Comparison of ENCODE assay signal across 30 cellular contexts in genomic region chr7:16034866-16035265, GRCh38.
"Had no signal": no experiment of that assay in that cellular context is flagged by ENCODE, and none has a peak within 500 bp of the region (broad histone marks: within the 10 kb centered on the region; RNA-seq: fewer than 3 reads in every experiment).

No MANE protein-coding gene starts in this region.

- DNase-seq: activated B cell treated with CpG ODN at 0.5 μM for 24 hours; activated CD4-positive, alpha-beta memory T cell treated with anti-CD3 and anti-CD28 coated beads for 36 hours; activated CD4-positive, alpha-beta memory T cell treated with anti-CD3 and anti-CD28 coated beads, Interleukin-2, amount 10 ng/mL, durations not matched to agents 7 days and 5 days; activated CD4-positive, alpha-beta T cell treated with anti-CD3 and anti-CD28 coated beads for 1 hour; activated CD4-positive, alpha-beta T cell treated with anti-CD3 and anti-CD28 coated beads for 36 hours; activated CD4-positive, alpha-beta T cell treated with anti-CD3 and anti-CD28 coated beads for 4 hours; activated CD4-positive, alpha-beta T cell treated with anti-CD3 and anti-CD28 coated beads for 48 hours; activated CD4-positive, alpha-beta T cell treated with anti-CD3 and anti-CD28 coated beads, Interleukin-2, amount 10 ng/mL, durations not matched to agents 24 days and 14 days; activated CD4-positive, alpha-beta T cell treated with anti-CD3 and anti-CD28 coated beads, Interleukin-2, amount 10 ng/mL, durations not matched to agents 7 days and 5 days; activated CD4-positive, alpha-beta T cell treated with anti-CD3 and anti-CD28 coated beads, Interleukin-2, amount 50 U/mL, for 1 hour; activated CD4-positive, alpha-beta T cell treated with anti-CD3 and anti-CD28 coated beads, Interleukin-2, amount 50 U/mL, for 4 hours; activated CD4-positive, alpha-beta T cell treated with anti-CD3 and anti-CD28 coated beads, Interleukin-2, amount 50 U/mL, for 48 hours; activated CD4-positive, CD25-positive, alpha-beta regulatory T cell; activated CD4-positive, CD25-positive, alpha-beta regulatory T cell treated with anti-CD3 and anti-CD28 coated beads, Interleukin-2, amount 50 U/mL, for 72 hours; activated CD8-positive, alpha-beta memory T cell treated with anti-CD3 and anti-CD28 coated beads for 24 hours; activated CD8-positive, alpha-beta memory T cell treated with anti-CD3 and anti-CD28 coated beads, Interleukin-2, amount 10 ng/mL, durations not matched to agents 7 days and 5 days; activated CD8-positive, alpha-beta memory T cell treated with anti-CD3 and anti-CD28 coated beads, Interleukin-2, amount 50 U/mL, for 4 hours; activated CD8-positive, alpha-beta memory T cell treated with anti-CD3 and anti-CD28 coated beads, Interleukin-2, amount 50 U/mL, for 48 hours; activated CD8-positive, alpha-beta T cell treated with anti-CD3 and anti-CD28 coated beads for 36 hours; activated CD8-positive, alpha-beta T cell treated with anti-CD3 and anti-CD28 coated beads, Interleukin-2, amount 10 ng/mL, durations not matched to agents 7 days and 5 days; activated T-cell treated with anti-CD3 and anti-CD28 coated beads for 4 hours; T-cell; T-helper 1 cell; T-helper 17 cell; T-helper 2 cell; T-helper 9 cell; T1000; WERI-Rb-1 had no signal

- ATAC-seq: activated CD4-positive, CD25-positive, alpha-beta regulatory T cell treated with anti-CD3 and anti-CD28 coated beads, Interleukin-2, amount 50 U/mL, for 24 hours; activated CD8-positive, alpha-beta memory T cell treated with anti-CD3 and anti-CD28 coated beads, Interleukin-2, amount 10 ng/mL, durations not matched to agents 7 days and 5 days; activated CD8-positive, alpha-beta T cell treated with anti-CD3 and anti-CD28 coated beads for 36 hours; activated CD8-positive, alpha-beta T cell treated with anti-CD3 and anti-CD28 coated beads, Interleukin-2, amount 10 ng/mL, durations not matched to agents 7 days and 5 days; T-cell; T-helper 17 cell had no signal

- H3K36me3 ChIP-seq: WERI-Rb-1 had no signal

- H3K27ac ChIP-seq: VCaP, WERI-Rb-1 had no signal
